Comparison of ENCODE assay signal across 20 cellular contexts in genomic region chr13:31733709-31734108, GRCh38. TPM values are rescaled to one million over a fixed set of nuclear protein-coding genes. Genes with fewer than 3 reads are reported as not detected.
A peak's percentile ranks its signal among the peaks of the same experiment; 100 is the strongest.
DNase-seq lines count a peak whose midpoint lies in the region; TF ChIP-seq lines count a peak whose summit lies in the region.
"Had no signal": no experiment of that assay in that cellular context is flagged by ENCODE, and none has a peak within 500 bp of the region (broad histone marks: within the 10 kb centered on the region; RNA-seq: fewer than 3 reads in every experiment).

No MANE protein-coding gene starts in this region.

- TF ChIP-seq CTCF in HFF-Myc (IDR thresholded peaks at IDR 0.05; ENCODE audit: low read depth, low read length, missing control alignments) (no peak), hepatocyte (IDR thresholded peaks at IDR 0.05; ENCODE audit: poor library complexity) (no peak)

- H3K27ac ChIP-seq in hepatocyte = no peak overlapping the region
- H3K27ac ChIP-seq: BLaER1 had no signal

- peaks cover 9% of the 10 kb centered on the region for H3K4me1 ChIP-seq in HAP-1
- no peaks in the 10 kb centered on the region for H3K4me1 ChIP-seq in hepatocyte (ENCODE audit: insufficient read depth)

- H3K27me3 ChIP-seq in HAP-1 (ENCODE audit: low read depth) (no peaks in the 10 kb centered on the region), hepatocyte (peaks cover 3% of the 10 kb centered on the region)
- H3K27me3 ChIP-seq: BE2C, BLaER1 had no signal

- H3K36me3 ChIP-seq in HAP-1 (replicated peaks) = no peaks in the 10 kb centered on the region
- no peaks in the 10 kb centered on the region for H3K36me3 ChIP-seq in hepatocyte (replicated peaks; ENCODE audit: insufficient read depth, low read depth)
- H3K36me3 ChIP-seq: BE2C, BLaER1 had no signal

- DNase-seq in HAP-1 (ENCODE audit: low spot score in 2 of 2) = peak; percentile 22 to 51
- DNase-seq in HFF-Myc (ENCODE audit: extremely low read depth, low read depth) = peak; percentile 46
- no peak for DNase-seq in hepatocyte (ENCODE audit: low spot score)
- DNase-seq in DMS153 (lab: John Stamatoyannopoulos, UW) = no peak
- no peak for DNase-seq in activated gamma-delta T cell treated with Interleukin-2 at 50 U/mL for 16 hours
- DNase-seq: 8988T; ACHN; BE2C; C1 segment of cervical spinal cord; CD4-positive, alpha-beta memory T cell; CD4-positive, CD25-positive, alpha-beta regulatory T cell; CD8-positive, alpha-beta memory T cell; COR-L47; DMS 273 treated with DMSO at 0.1 percent for 48 hours; DMS79 treated with DMSO at 0.1 percent for 48 hours; GF-D8 had no signal

- H3K4me3 ChIP-seq in HAP-1 (no peak overlapping the region), HFF-Myc (replicated peaks; ENCODE audit: low read depth, low read length) (no peak overlapping the region), hepatocyte (no peak overlapping the region)
- H3K4me3 ChIP-seq: BLaER1, GM12878 had no signal

- H3K9me3 ChIP-seq in HAP-1 (no peaks in the 10 kb centered on the region), hepatocyte (ENCODE audit: low read depth) (no peaks in the 10 kb centered on the region)
- H3K9me3 ChIP-seq: BE2C, BLaER1 had no signal

- 92% methylated on average over 2 of the region's 2 CpGs for WGBS in hepatocyte (ENCODE audit: low lambda C conversion rate, missing lambda C conversion rate)

- in situ Hi-C loops in HAP-1 (cut with MboI; ENCODE audit: low sequenced_read_pairs) = loop anchor here (25.0 kb wide), 2 partner anchors 196 to 496 kb away; no protein-coding TSS in a partner anchor

- no peaks in the 10 kb centered on the region for H4K20me1 ChIP-seq in hepatocyte (ENCODE audit: insufficient read depth, poor library complexity, severe bottlenecking)
- H4K20me1 ChIP-seq: BLaER1 had no signal

- peak overlapping the region; percentile 53 for H3K4me2 ChIP-seq in hepatocyte

- H3K79me2 ChIP-seq in hepatocyte = no peaks in the 10 kb centered on the region

- no peak overlapping the region for H2AFZ ChIP-seq in hepatocyte

- no peaks in the 10 kb centered on the region for H3K9me2 ChIP-seq in hepatocyte (replicated peaks; ENCODE audit: insufficient read depth)

RNA-seq across cellular contexts. Expression of gene RXFP2, which starts 5.6 kb away (rescaled TPM):
- total RNA-seq in hepatocyte = not detected in 2 replicates
- not detected in 2 replicates for polyA plus RNA-seq in hepatocyte
- total RNA-seq: A673; CD4-positive, alpha-beta memory T cell; CD4-positive, CD25-positive, alpha-beta regulatory T cell; CD8-positive, alpha-beta memory T cell; GM12878 had no signal
- polyA plus RNA-seq: AG04450; CD4-positive, alpha-beta memory T cell; CD4-positive, CD25-positive, alpha-beta regulatory T cell; CD8-positive, alpha-beta memory T cell had no signal

Comparison
In these comparisons a context has a peak if more than half of its experiments do, and no peak if none do; other contexts are left out.
1. DNase-seq: peak in HAP-1 (2 of 2) and HFF-Myc (single experiment); none in hepatocyte (single experiment), DMS153 (single experiment) and activated gamma-delta T cell treated with Interleukin-2 at 50 U/mL for 16 hours (single experiment).